ENCODE assay signal across 10 cellular contexts in genomic region chr13:110555601-110556223, GRCh38. TPM values are rescaled to one million over a fixed set of nuclear protein-coding genes. Genes with fewer than 3 reads are reported as not detected.
DNase-seq lines count a peak whose midpoint lies in the region; TF ChIP-seq lines count a peak whose summit lies in the region.
"Had no signal": no experiment of that assay in that cellular context is flagged by ENCODE, and none has a peak within 500 bp of the region (broad histone marks: within the 10 kb centered on the region; RNA-seq: fewer than 3 reads in every experiment).

No MANE protein-coding gene starts in this region.

- H3K27me3 Mint-ChIP-seq in nephron progenitor cell (ENCODE audit: low read depth, poor library complexity) (peaks cover 25% of the 10 kb centered on the region), endodermal cell (ENCODE audit: insufficient read depth) (no peaks in the 10 kb centered on the region)

- no peak overlapping the region for H3K4me3 Mint-ChIP-seq in nephron progenitor cell
- H3K4me3 Mint-ChIP-seq in endodermal cell = no peak overlapping the region

- no peak for TF ChIP-seq CTCF in LNCaP clone FGC (IDR thresholded peaks at IDR 0.05; ENCODE audit: control insufficient read depth, extremely low read depth, insufficient read depth)
- no peak for TF ChIP-seq CTCF in nephron progenitor cell (IDR thresholded peaks at IDR 0.05)
- TF ChIP-seq CTCF in endodermal cell (conservative IDR thresholded peaks at IDR 0.05) = no peak

- H3K4me1 Mint-ChIP-seq in nephron progenitor cell (peaks cover 48% of the 10 kb centered on the region), endodermal cell (peaks cover 30% of the 10 kb centered on the region)

- H3K27ac ChIP-seq in endodermal cell (ENCODE audit: low read depth, low read length) = no peak overlapping the region

- peaks cover 12% of the 10 kb centered on the region for H3K4me1 ChIP-seq in endodermal cell (ENCODE audit: control insufficient read depth, insufficient read depth, low read length)

- H3K9me3 Mint-ChIP-seq in nephron progenitor cell = peaks cover 8% of the 10 kb centered on the region
- H3K9me3 Mint-ChIP-seq in endodermal cell = peaks cover 2% of the 10 kb centered on the region

- DNase-seq in GDM1 (lab: John Stamatoyannopoulos, UW) (peak; percentile 62), LNCaP clone FGC (ENCODE audit: low read depth) (no peak), UCSD-AML1 (lab: John Stamatoyannopoulos, UW; ENCODE audit: unreplicated experiment) (peak; percentile 52), nephron progenitor cell (no peak), ecto neural progenitor cell (ENCODE audit: low spot score) (no peak), COLO829 (ENCODE audit: low spot score) (no peak), NCI-H2171 (lab: John Stamatoyannopoulos, UW) (no peak), endodermal cell (no peak)
- DNase-seq: activated CD8-positive, alpha-beta memory T cell treated with anti-CD3 and anti-CD28 coated beads, Interleukin-2, amount 50 U/mL, for 4 hours; nucleus accumbens had no signal

- no peak overlapping the region for H3K9ac ChIP-seq in endodermal cell (ENCODE audit: extremely low read depth, low read length, poor library complexity, severe bottlenecking)

- 93 to 98% methylated on average over 15 to 16 of the region's 16 CpGs for WGBS in endodermal cell (ENCODE audit: insufficient coverage in 1 of 2, insufficient read length in 1 of 2), 2 experiments

- H3K27ac Mint-ChIP-seq in nephron progenitor cell (peak overlapping the region; percentile 15), endodermal cell (no peak overlapping the region)

- no peaks in the 10 kb centered on the region for H3K27me3 ChIP-seq in endodermal cell (ENCODE audit: control insufficient read depth, insufficient read depth, low read length, poor library complexity, severe bottlenecking)

- peaks cover 11% of the 10 kb centered on the region for H3K36me3 ChIP-seq in endodermal cell (ENCODE audit: control insufficient read depth, insufficient read depth, low read length)

- peaks cover 16% of the 10 kb centered on the region for H3K36me3 Mint-ChIP-seq in nephron progenitor cell (ENCODE audit: low read depth)
- H3K36me3 Mint-ChIP-seq in endodermal cell (ENCODE audit: low read depth) = peaks cover 19% of the 10 kb centered on the region

- no peaks in the 10 kb centered on the region for H3K9me3 ChIP-seq in endodermal cell (ENCODE audit: control insufficient read depth, low read length)

- H3K4me3 ChIP-seq in LNCaP clone FGC (ENCODE audit: low read depth, low read length) (peak overlapping the region; percentile 30), endodermal cell (ENCODE audit: low read length) (no peak overlapping the region)

RNA-seq across cellular contexts. Expression of gene RAB20, which starts 5.8 kb away (rescaled TPM):
- total RNA-seq in endodermal cell = 10 to 100 TPM; 12.6 to 14.2 TPM
- 5.4 TPM for polyA plus RNA-seq in endodermal cell (2013, experiment 1 of 2)
- polyA plus RNA-seq in endodermal cell (2013, experiment 2 of 2) = 6.1 TPM

RNA-seq across cellular contexts. Expression of gene NAXD, which starts 59.6 kb away (rescaled TPM):
- 10 to 100 TPM; 31.3 to 33.4 TPM for total RNA-seq in endodermal cell
- polyA plus RNA-seq in endodermal cell (2013, experiment 1 of 2) = 23.2 TPM
- polyA plus RNA-seq in endodermal cell (2013, experiment 2 of 2) = 22.0 TPM

Comparison
In these comparisons a context has a peak if more than half of its experiments do, and no peak if none do; other contexts are left out.
1. DNase-seq: peak in GDM1 (single experiment) and UCSD-AML1 (single experiment); none in LNCaP clone FGC (single experiment), nephron progenitor cell (single experiment), ecto neural progenitor cell (single experiment), COLO829 (single experiment), NCI-H2171 (single experiment) and endodermal cell (single experiment).